Comparison of ENCODE assay signal across 4 cellular contexts in the genomic region with DNA sequence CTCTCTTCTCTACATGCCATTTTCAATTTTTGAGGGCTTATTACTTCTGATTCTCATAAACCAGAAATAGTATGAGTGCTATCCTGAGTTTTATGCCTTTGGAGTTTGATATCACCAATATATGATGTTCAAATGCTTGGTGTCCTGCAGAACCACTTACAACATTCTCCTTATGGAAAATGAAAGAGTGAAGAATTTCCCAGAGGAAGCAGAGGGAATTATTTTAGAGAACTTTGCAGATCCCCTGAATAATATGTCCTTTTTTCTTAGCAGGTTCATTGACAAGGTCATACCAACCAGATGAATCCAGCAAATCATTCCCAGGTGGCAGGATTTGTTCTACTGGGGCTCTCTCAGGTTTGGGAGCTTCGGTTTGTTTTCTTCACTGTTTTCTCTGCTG. TPM values are rescaled to one million over a fixed set of nuclear protein-coding genes. Genes with fewer than 3 reads are reported as not detected.
"Had no signal": no experiment of that assay in that cellular context is flagged by ENCODE, and none has a peak within 500 bp of the region (broad histone marks: within the 10 kb centered on the region; RNA-seq: fewer than 3 reads in every experiment).

A gene (plus strand): TSS at position 301 of the 400 bp plus-strand sequence. CDS start 0 bp downstream, at position 301.

- DNase-seq: GDM1, GF-D8 had no signal

- H3K4me3 ChIP-seq: GM12878 had no signal

RNA-seq across cellular contexts. Expression of the gene that starts here (rescaled TPM):
- total RNA-seq: G401, GM12878 had no signal
